In genomic region chr3:58521917-58522680, GRCh38 we compare ENCODE assay signal across 18 cellular contexts. TPM values are rescaled to one million over a fixed set of nuclear protein-coding genes. Genes with fewer than 3 reads are reported as not detected.
DNase-seq lines count a peak whose midpoint lies in the region; ATAC-seq and TF ChIP-seq lines count a peak whose summit lies in the region.
"Had no signal": no experiment of that assay in that cellular context is flagged by ENCODE, and none has a peak within 500 bp of the region (broad histone marks: within the 10 kb centered on the region; RNA-seq: fewer than 3 reads in every experiment).

No MANE protein-coding gene starts in this region.

- peak in 42 of 61 donors; percentile 2 to 95 (median 37) for DNase-seq in caudate nucleus (lab: John Stamatoyannopoulos, UW)
- peak; percentile 13 for DNase-seq in inferior parietal cortex (ENCODE audit: extremely low spot score)
- DNase-seq in occipital lobe (lab: John Stamatoyannopoulos, UW) = peak; percentile 25
- DNase-seq in RKO (ENCODE audit: low spot score) = no peak
- no peak for DNase-seq in AG08395 (ENCODE audit: low spot score)
- DNase-seq: activated CD4-positive, alpha-beta T cell treated with anti-CD3 and anti-CD28 coated beads, Interleukin-2, amount 10 ng/mL, durations not matched to agents 7 days and 5 days; activated naive CD8-positive, alpha-beta T cell treated with anti-CD3 and anti-CD28 coated beads, Interleukin-2, amount 50 U/mL, for 24 hours; activated T-cell treated with anti-CD3 and anti-CD28 coated beads, Interleukin-2, amount 50 U/mL, for 4 hours; Calu3; colonic mucosa; mucosa of descending colon; NCI-H146; NCI-H524 treated with DMSO at 0.1 percent for 48 hours; stimulated activated CD4-positive, alpha-beta T cell treated with anti-CD3 and anti-CD28 coated beads, Interleukin-15, amount 100 ng/mL, for 24 hours had no signal

- ATAC-seq in GM21786 (IDR thresholded peaks at IDR 0.05; ENCODE audit: unreplicated experiment) (no peak), GM18868 (IDR thresholded peaks at IDR 0.05; ENCODE audit: unreplicated experiment) (no peak)
- ATAC-seq: activated naive CD8-positive, alpha-beta T cell treated with anti-CD3 and anti-CD28 coated beads, Interleukin-2, amount 50 U/mL, for 24 hours; activated T-cell treated with anti-CD3 and anti-CD28 coated beads, Interleukin-2, amount 50 U/mL, for 4 hours had no signal

- no peaks in the 10 kb centered on the region; the same call in 1 of the 2 replicates for H3K4me1 ChIP-seq in HEK293 (ENCODE audit: control insufficient read depth, insufficient read depth, low read length)
- H3K4me1 ChIP-seq: colonic mucosa had no signal

- no peaks in the 10 kb centered on the region for H3K36me3 ChIP-seq in HEK293 (ENCODE audit: control insufficient read depth in 2 of 2, insufficient read depth in 1 of 2, low read length in 2 of 2)
- H3K36me3 ChIP-seq: colonic mucosa had no signal

- no peak for TF ChIP-seq CTCF in HEK293 (tag by site-specific recombination; IDR thresholded peaks at IDR 0.05)

- CTCF ChIA-PET in HEK293 (lab: Yijun Ruan, JAX) = interaction anchor here (0.7 to 1.3 kb wide), 2 partner anchors 9 to 336 kb away, joined by 3 to 4 read pairs; no protein-coding TSS in a partner anchor

- H3K4me3 ChIP-seq in HEK293 (ENCODE audit: low read depth, low read length) = no peak overlapping the region
- H3K4me3 ChIP-seq: colonic mucosa, mucosa of descending colon, suprapubic skin had no signal

- H3K27ac ChIP-seq in HEK293 (ENCODE audit: extremely low read depth, low read depth, low read length) (no peak overlapping the region), caudate nucleus (ENCODE audit: low read depth, low read length) (peak overlapping the region; percentile 80)
- H3K27ac ChIP-seq: colonic mucosa, suprapubic skin had no signal

- POLR2A ChIA-PET in HEK293 (lab: Yijun Ruan, JAX) = interaction anchor here (0.5 kb wide), 1 partner anchor 1190 kb away, joined by 4 read pairs; no protein-coding TSS in a partner anchor

- no peaks in the 10 kb centered on the region for H3K9me3 ChIP-seq in HEK293 (ENCODE audit: control insufficient read depth, insufficient read depth, low read depth, low read length)
- H3K9me3 ChIP-seq: colonic mucosa, mucosa of descending colon, suprapubic skin had no signal

TF ChIP-seq in HEK293, 187 proteins besides CTCF, POLR2A, EP300 and RAD21:
- TF ChIP-seq ZNF148 (tag by site-specific recombination; IDR thresholded peaks at IDR 0.05; ENCODE audit: borderline replicate concordance) (no peak), SCRT2 (tag by site-specific recombination; IDR thresholded peaks at IDR 0.05) (no peak), REST (tag by site-specific recombination; IDR thresholded peaks at IDR 0.05) (peak; percentile 80)

RNA-seq across cellular contexts. Expression of gene ACOX2, which starts 14.9 kb away (rescaled TPM):
- 0.78 TPM for total RNA-seq in occipital lobe
- total RNA-seq: activated CD4-positive, alpha-beta T cell treated with anti-CD3 and anti-CD28 coated beads, Interleukin-2, amount 10 ng/mL, durations not matched to agents 7 days and 5 days; activated T-cell treated with anti-CD3 and anti-CD28 coated beads, Interleukin-2, amount 50 U/mL, for 4 hours had no signal

RNA-seq across cellular contexts. Expression of gene KCTD6, which starts 30.2 kb away (rescaled TPM):
- total RNA-seq in occipital lobe = 31.7 TPM

RNA-seq across cellular contexts. Expression of gene FAM107A, which starts 55.1 kb away (rescaled TPM):
- 24.8 TPM for total RNA-seq in occipital lobe
- total RNA-seq: activated CD4-positive, alpha-beta T cell treated with anti-CD3 and anti-CD28 coated beads, Interleukin-2, amount 10 ng/mL, durations not matched to agents 7 days and 5 days; activated T-cell treated with anti-CD3 and anti-CD28 coated beads, Interleukin-2, amount 50 U/mL, for 4 hours; Calu3 had no signal

Comparison
In these comparisons a context has a peak if more than half of its experiments do, and no peak if none do; other contexts are left out.
1. DNase-seq: peak in caudate nucleus (42 of 61), inferior parietal cortex (single experiment) and occipital lobe (single experiment); none in RKO (single experiment) and AG08395 (single experiment).